2 cellular contexts compared by ENCODE assay signal in the genomic region with DNA sequence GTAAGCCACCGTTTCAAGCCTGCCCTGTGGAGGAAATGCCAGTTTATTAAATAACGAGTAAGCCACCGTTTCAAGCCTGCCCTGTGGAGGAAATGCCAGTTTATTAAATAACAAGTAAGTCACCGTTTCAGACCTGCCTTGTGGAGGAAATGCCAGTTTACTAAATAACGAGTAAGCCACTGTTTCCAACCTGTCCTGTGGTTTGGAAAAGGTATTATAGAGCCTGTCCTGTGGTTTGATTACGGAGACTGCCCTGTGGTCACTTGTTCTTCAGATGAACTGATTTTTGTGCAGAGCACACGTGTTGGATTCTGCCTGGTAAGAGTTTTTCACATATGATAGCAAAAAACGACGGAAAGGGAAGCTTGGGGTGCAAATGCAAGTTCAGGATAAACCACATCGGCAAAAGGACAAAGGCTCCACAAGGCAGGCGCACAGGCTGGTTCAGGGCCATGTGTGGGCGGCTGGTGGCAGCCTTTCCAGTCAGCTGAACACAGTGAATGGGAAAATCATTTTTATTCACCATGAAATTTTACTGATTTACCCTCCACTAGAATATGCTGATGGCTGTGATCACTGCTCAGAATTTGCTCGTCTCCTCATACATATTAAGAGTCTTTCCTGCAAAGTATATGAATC. TPM values are rescaled to one million over a fixed set of nuclear protein-coding genes. Genes with fewer than 3 reads are reported as not detected.
"Had no signal": no experiment of that assay in that cellular context is flagged by ENCODE, and none has a peak within 500 bp of the region (broad histone marks: within the 10 kb centered on the region; RNA-seq: fewer than 3 reads in every experiment).

No MANE protein-coding gene starts in this region.

RNA-seq across cellular contexts. Expression of a gene that starts 38.6 kb away (rescaled TPM):
- total RNA-seq: astrocyte, dermis microvascular lymphatic vessel endothelial cell had no signal
